In the genomic region with DNA sequence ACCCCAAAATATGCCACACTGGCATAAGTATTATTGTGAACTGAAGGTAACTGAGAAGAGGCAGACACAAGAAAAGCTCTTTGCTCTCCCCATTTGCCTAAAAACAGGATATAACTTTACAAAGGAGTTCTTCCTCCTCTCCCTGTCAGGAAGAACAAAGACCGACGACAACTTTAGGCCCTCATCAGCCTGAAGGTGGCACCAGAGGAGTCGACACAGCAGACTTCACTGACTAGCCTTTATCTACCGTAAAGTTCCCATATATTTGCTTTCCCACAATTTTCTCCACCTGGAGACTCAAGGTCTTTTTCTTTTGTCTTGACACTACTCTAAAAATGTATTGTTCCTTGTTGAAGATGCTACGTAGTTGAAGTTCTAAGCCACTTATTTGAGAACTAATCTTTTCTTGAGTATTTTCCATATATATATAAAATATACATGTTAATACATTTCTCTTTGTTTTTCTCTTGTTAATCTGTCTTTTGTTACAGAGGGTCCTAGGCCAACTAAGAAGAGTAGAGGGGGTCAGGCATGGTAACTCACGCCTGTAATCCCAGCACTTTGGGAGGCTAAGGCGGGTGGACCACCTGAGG, we compare ENCODE assay signal across 1 cellular context.
TF ChIP-seq lines count a peak whose summit lies in the region.

No MANE protein-coding gene starts in this region.

TF ChIP-seq in IMR-90, 13 proteins besides CTCF, POLR2A, EP300 and RAD21:
- TF ChIP-seq ELK1 (IDR thresholded peaks at IDR 0.05; ENCODE audit: borderline replicate concordance, low read depth, low read length) (no peak), SMC3 (IDR thresholded peaks at IDR 0.05; ENCODE audit: low read depth, low read length) (peak; percentile 47)
